In genomic region chr1:209748620-209749019, GRCh38 we compare ENCODE assay signal across 17 cellular contexts. TPM values are rescaled to one million over a fixed set of nuclear protein-coding genes. Genes with fewer than 3 reads are reported as not detected.
DNase-seq lines count a peak whose midpoint lies in the region; ATAC-seq and TF ChIP-seq lines count a peak whose summit lies in the region.
"Had no signal": no experiment of that assay in that cellular context is flagged by ENCODE, and none has a peak within 500 bp of the region (broad histone marks: within the 10 kb centered on the region; RNA-seq: fewer than 3 reads in every experiment).

No MANE protein-coding gene starts in this region.

- no peak overlapping the region for H2BK5ac ChIP-seq in trophoblast cell (ENCODE audit: low read depth, low read length, poor library complexity)

- no peak overlapping the region for H2BK120ac ChIP-seq in trophoblast cell (ENCODE audit: insufficient read depth, low read length, poor library complexity)

- WGBS in trophoblast cell (ENCODE audit: extremely low coverage, insufficient coverage, insufficient read length): no CpG with 5 or more reads among the region's 4 CpGs

- peak; percentile 68 for DNase-seq in activated CD4-positive, alpha-beta T cell treated with anti-CD3 and anti-CD28 coated beads, Interleukin-2, amount 10 ng/mL, durations not matched to agents 24 days and 14 days
- no peak for DNase-seq in activated CD4-positive, alpha-beta T cell treated with anti-CD3 and anti-CD28 coated beads for 1 hour
- no peak for DNase-seq in activated naive CD4-positive, alpha-beta T cell treated with anti-CD3 and anti-CD28 coated beads, Interleukin-2, amount 50 U/mL, for 72 hours (ENCODE audit: low spot score in 2 of 2)
- DNase-seq in trophoblast cell (no peak), inferior parietal cortex (ENCODE audit: extremely low spot score) (no peak)
- DNase-seq: ACHN; activated T-cell treated with anti-CD3 and anti-CD28 coated beads, Interleukin-2, amount 50 U/mL, for 1 hour; DMS153; effector CD4-positive, alpha-beta T cell; NCI-H526; ovary; tibial artery had no signal

- peak overlapping the region; percentile 88 for H3K27ac Mint-ChIP-seq in activated CD4-positive, alpha-beta T cell treated with anti-CD3 and anti-CD28 coated beads, Interleukin-2, amount 10 ng/mL, durations not matched to agents 24 days and 14 days
- peak overlapping the region; percentile 88 to 99 for H3K27ac Mint-ChIP-seq in activated naive CD4-positive, alpha-beta T cell treated with anti-CD3 and anti-CD28 coated beads, Interleukin-2, amount 50 U/mL, for 72 hours
- H3K27ac Mint-ChIP-seq: brain, mesothelial cell of epicardium had no signal

- no peaks in the 10 kb centered on the region for H3K9me2 ChIP-seq in Loucy (replicated peaks; ENCODE audit: low read depth, low read length)

- H3K14ac ChIP-seq in trophoblast cell (ENCODE audit: low read length): no peak overlapping the region

- no peak overlapping the region for H3K23ac ChIP-seq in trophoblast cell (ENCODE audit: low read length)

- H3K79me2 ChIP-seq in Loucy (ENCODE audit: insufficient read depth, low read length) (no peaks in the 10 kb centered on the region), trophoblast cell (ENCODE audit: control insufficient read depth, insufficient read depth, low read length, poor library complexity) (no peaks in the 10 kb centered on the region)

- no peak overlapping the region for H3K4me3 ChIP-seq in Loucy (ENCODE audit: low read length, poor library complexity, severe bottlenecking)
- no peak overlapping the region for H3K4me3 ChIP-seq in trophoblast cell (ENCODE audit: low read depth, low read length)
- H3K4me3 ChIP-seq: ovary had no signal

- H3K9me3 ChIP-seq in Loucy (ENCODE audit: insufficient read depth, low read depth, low read length) (no peaks in the 10 kb centered on the region), trophoblast cell (ENCODE audit: insufficient read depth, low read depth, low read length) (peaks cover 3% of the 10 kb centered on the region)
- H3K9me3 ChIP-seq: ovary, tibial artery had no signal

- H3K4me2 ChIP-seq in Loucy (ENCODE audit: low read depth, low read length, poor library complexity, severe bottlenecking) (no peak overlapping the region), trophoblast cell (ENCODE audit: low read length) (no peak overlapping the region)

- no peak overlapping the region for H3K4ac ChIP-seq in trophoblast cell (ENCODE audit: low read depth, low read length)

- peak overlapping the region; percentile 2 for H2BK12ac ChIP-seq in trophoblast cell (ENCODE audit: low read length)

- intact Hi-C loops in activated CD4-positive, alpha-beta T cell treated with anti-CD3 and anti-CD28 coated beads, Interleukin-2, amount 10 ng/mL, durations not matched to agents 24 days and 14 days (cut with micrococcal nuclease): loop anchor here (1.0 to 5.0 kb wide), 2 partner anchors 36 to 75 kb away; no protein-coding TSS in a partner anchor

- H3K4me1 ChIP-seq in Loucy (ENCODE audit: insufficient read depth, low read length, poor library complexity, severe bottlenecking): peaks cover 27% of the 10 kb centered on the region
- peaks cover 5 to 7% of the 10 kb centered on the region in 2 experiments for H3K4me1 ChIP-seq in trophoblast cell (ENCODE audit: control insufficient read depth in 1 of 2, insufficient read depth in 2 of 2, low read length in 2 of 2)

- no peak overlapping the region for H4K91ac ChIP-seq in trophoblast cell (ENCODE audit: low read depth, low read length)

- H4K20me1 ChIP-seq in Loucy (ENCODE audit: insufficient read depth, low read length, poor library complexity, severe bottlenecking): no peaks in the 10 kb centered on the region

- no peak overlapping the region for H4K8ac ChIP-seq in trophoblast cell (ENCODE audit: low read depth, low read length)

- no peak overlapping the region for H3K27ac ChIP-seq in trophoblast cell (ENCODE audit: low read depth, low read length)

- no peaks in the 10 kb centered on the region for H3K27me3 Mint-ChIP-seq in activated CD4-positive, alpha-beta T cell treated with anti-CD3 and anti-CD28 coated beads, Interleukin-2, amount 10 ng/mL, durations not matched to agents 24 days and 14 days

- no peak overlapping the region for H4K12ac ChIP-seq in trophoblast cell (ENCODE audit: low read depth, low read length)

- H2AK5ac ChIP-seq in trophoblast cell (ENCODE audit: low read length): no peak overlapping the region

- H3K9me3 Mint-ChIP-seq in activated CD4-positive, alpha-beta T cell treated with anti-CD3 and anti-CD28 coated beads, Interleukin-2, amount 10 ng/mL, durations not matched to agents 24 days and 14 days: no peaks in the 10 kb centered on the region
- H3K9me3 Mint-ChIP-seq in activated naive CD4-positive, alpha-beta T cell treated with anti-CD3 and anti-CD28 coated beads, Interleukin-2, amount 50 U/mL, for 72 hours: no peaks in the 10 kb centered on the region
- H3K9me3 Mint-ChIP-seq: brain, mesothelial cell of epicardium had no signal

- H3K18ac ChIP-seq in trophoblast cell (ENCODE audit: low read length): no peak overlapping the region

- peaks cover 1% of the 10 kb centered on the region for H3K36me3 Mint-ChIP-seq in activated CD4-positive, alpha-beta T cell treated with anti-CD3 and anti-CD28 coated beads, Interleukin-2, amount 10 ng/mL, durations not matched to agents 24 days and 14 days (ENCODE audit: low read depth)
- no peaks in the 10 kb centered on the region for H3K36me3 Mint-ChIP-seq in activated naive CD4-positive, alpha-beta T cell treated with anti-CD3 and anti-CD28 coated beads, Interleukin-2, amount 50 U/mL, for 72 hours
- H3K36me3 Mint-ChIP-seq: brain, mesothelial cell of epicardium had no signal

- no peak for ATAC-seq in activated naive CD4-positive, alpha-beta T cell treated with anti-CD3 and anti-CD28 coated beads, Interleukin-2, amount 50 U/mL, for 72 hours
- ATAC-seq in GM18909 (IDR thresholded peaks at IDR 0.05; ENCODE audit: poor library complexity, unreplicated experiment) (no peak), GM21786 (IDR thresholded peaks at IDR 0.05; ENCODE audit: unreplicated experiment) (no peak)

- H3K27me3 ChIP-seq in Loucy (ENCODE audit: insufficient read depth, low read length, poor library complexity, severe bottlenecking) (no peaks in the 10 kb centered on the region), trophoblast cell (ENCODE audit: insufficient read depth, low read length) (no peaks in the 10 kb centered on the region)
- H3K27me3 ChIP-seq: ovary, tibial artery had no signal

- H3K79me1 ChIP-seq in trophoblast cell (ENCODE audit: low read length): peaks cover 4% of the 10 kb centered on the region

- H2AFZ ChIP-seq in Loucy (ENCODE audit: low read length): peak overlapping the region; percentile 32; the same call in 1 of the 2 replicates
- no peak overlapping the region for H2AFZ ChIP-seq in trophoblast cell (ENCODE audit: insufficient read depth, low read length, poor library complexity)

- no peak for TF ChIP-seq CTCF in Loucy (conservative IDR thresholded peaks at IDR 0.05; ENCODE audit: low read length)

- H3K36me3 ChIP-seq in Loucy (ENCODE audit: insufficient read depth, low read length): no peaks in the 10 kb centered on the region
- no peaks in the 10 kb centered on the region for H3K36me3 ChIP-seq in trophoblast cell (ENCODE audit: control insufficient read depth in 1 of 2, insufficient read depth in 2 of 2, low read length in 2 of 2)
- H3K36me3 ChIP-seq: ovary, tibial artery had no signal

- H3K9ac ChIP-seq in Loucy (ENCODE audit: low read depth, low read length, poor library complexity, severe bottlenecking): no peak overlapping the region
- H3K9ac ChIP-seq in trophoblast cell (ENCODE audit: low read length): no peak overlapping the region

- no peaks in the 10 kb centered on the region for H3F3A ChIP-seq in Loucy (ENCODE audit: low read depth)

- H3K4me3 Mint-ChIP-seq in activated CD4-positive, alpha-beta T cell treated with anti-CD3 and anti-CD28 coated beads, Interleukin-2, amount 10 ng/mL, durations not matched to agents 24 days and 14 days: peak overlapping the region; percentile 83

- peaks cover 68% of the 10 kb centered on the region for H3K4me1 Mint-ChIP-seq in activated CD4-positive, alpha-beta T cell treated with anti-CD3 and anti-CD28 coated beads, Interleukin-2, amount 10 ng/mL, durations not matched to agents 24 days and 14 days

RNA-seq across cellular contexts. Expression of gene TRAF3IP3, which starts 7.2 kb away (rescaled TPM):
- total RNA-seq in activated CD4-positive, alpha-beta T cell treated with anti-CD3 and anti-CD28 coated beads, Interleukin-2, amount 10 ng/mL, durations not matched to agents 24 days and 14 days: 392 and 394 TPM in 2 replicates
- total RNA-seq in activated naive CD4-positive, alpha-beta T cell treated with anti-CD3 and anti-CD28 coated beads, Interleukin-2, amount 50 U/mL, for 72 hours: 100 to 1,000 TPM; 108 to 158 TPM
- 0.54 and 0.63 TPM in 2 replicates for polyA plus RNA-seq in trophoblast cell (2013)

RNA-seq across cellular contexts. Expression of gene C1orf74, which starts 35.7 kb away (rescaled TPM):
- 2.4 and 3.2 TPM in 2 replicates for total RNA-seq in activated CD4-positive, alpha-beta T cell treated with anti-CD3 and anti-CD28 coated beads, Interleukin-2, amount 10 ng/mL, durations not matched to agents 24 days and 14 days
- total RNA-seq in activated naive CD4-positive, alpha-beta T cell treated with anti-CD3 and anti-CD28 coated beads, Interleukin-2, amount 50 U/mL, for 72 hours: 1 to 10 TPM; 3.5 to 4.9 TPM
- 2.4 TPM in 2 replicates for polyA plus RNA-seq in trophoblast cell (2013)

RNA-seq across cellular contexts. Expression of gene HSD11B1, which starts 44.0 kb away (rescaled TPM):
- 15.1 TPM in 2 replicates for total RNA-seq in activated CD4-positive, alpha-beta T cell treated with anti-CD3 and anti-CD28 coated beads, Interleukin-2, amount 10 ng/mL, durations not matched to agents 24 days and 14 days
- 1 to 10 TPM in 1 of 2 donors, under 1 TPM in 1; 0.75 to 5.2 TPM for total RNA-seq in activated naive CD4-positive, alpha-beta T cell treated with anti-CD3 and anti-CD28 coated beads, Interleukin-2, amount 50 U/mL, for 72 hours
- polyA plus RNA-seq in trophoblast cell (2013): 0.12 TPM in 1 of 2 replicates, not detected in the other
- total RNA-seq: mesothelial cell of epicardium had no signal

RNA-seq across cellular contexts. Expression of gene IRF6, which starts 57.3 kb away (rescaled TPM):
- total RNA-seq in activated CD4-positive, alpha-beta T cell treated with anti-CD3 and anti-CD28 coated beads, Interleukin-2, amount 10 ng/mL, durations not matched to agents 24 days and 14 days: 0.07 TPM in 1 of 2 replicates, not detected in the other
- 1 to 10 TPM; 1.0 to 1.8 TPM for total RNA-seq in activated naive CD4-positive, alpha-beta T cell treated with anti-CD3 and anti-CD28 coated beads, Interleukin-2, amount 50 U/mL, for 72 hours
- 15.9 and 17.9 TPM in 2 replicates for polyA plus RNA-seq in trophoblast cell (2013)
